In genomic region chr19:52007805-52008557, GRCh38 we compare ENCODE assay signal across 1 cellular context.
A peak's percentile ranks its signal among the peaks of the same experiment; 100 is the strongest.
TF ChIP-seq lines count a peak whose summit lies in the region.

Gene ZNF615 (minus strand): TSS chr19:52008211. CDS start chr19:52003711, 4,500 bp downstream.

TF ChIP-seq in K562, 482 proteins besides CTCF, POLR2A, EP300 and RAD21 (continued from another document and continues in another):
- no peak for TF ChIP-seq RCOR1 (IDR thresholded peaks at IDR 0.05; ENCODE audit: borderline replicate concordance in 1 of 2, low read depth in 2 of 2, low read length in 2 of 2)
- TF ChIP-seq KHSRP (IDR thresholded peaks at IDR 0.05): no peak
- no peak for TF ChIP-seq ZNF444 (CRISPR knock-in tag; IDR thresholded peaks at IDR 0.05)
- TF ChIP-seq, protein P1, sequence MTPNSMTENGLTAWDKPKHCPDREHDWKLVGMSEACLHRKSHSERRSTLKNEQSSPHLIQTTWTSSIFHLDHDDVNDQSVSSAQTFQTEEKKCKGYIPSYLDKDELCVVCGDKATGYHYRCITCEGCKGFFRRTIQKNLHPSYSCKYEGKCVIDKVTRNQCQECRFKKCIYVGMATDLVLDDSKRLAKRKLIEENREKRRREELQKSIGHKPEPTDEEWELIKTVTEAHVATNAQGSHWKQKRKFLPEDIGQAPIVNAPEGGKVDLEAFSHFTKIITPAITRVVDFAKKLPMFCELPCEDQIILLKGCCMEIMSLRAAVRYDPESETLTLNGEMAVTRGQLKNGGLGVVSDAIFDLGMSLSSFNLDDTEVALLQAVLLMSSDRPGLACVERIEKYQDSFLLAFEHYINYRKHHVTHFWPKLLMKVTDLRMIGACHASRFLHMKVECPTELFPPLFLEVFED (CRISPR knock-in tag; conservative IDR thresholded peaks at IDR 0.05): no peak
- TF ChIP-seq ASH1L (IDR thresholded peaks at IDR 0.05; ENCODE audit: borderline replicate concordance, low read depth, partially characterized antibody): no peak
- TF ChIP-seq SRSF7 (optimal IDR thresholded peaks at IDR 0.05; ENCODE audit: low read depth, low read length): no peak
- TF ChIP-seq, protein P2, sequence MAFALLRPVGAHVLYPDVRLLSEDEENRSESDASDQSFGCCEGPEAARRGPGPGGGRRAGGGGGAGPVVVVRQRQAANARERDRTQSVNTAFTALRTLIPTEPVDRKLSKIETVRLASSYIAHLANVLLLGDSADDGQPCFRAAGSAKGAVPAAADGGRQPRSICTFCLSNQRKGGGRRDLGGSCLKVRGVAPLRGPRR (CRISPR knock-in tag; IDR thresholded peaks at IDR 0.05): no peak
- TF ChIP-seq IRF2 (CRISPR knock-in tag; IDR thresholded peaks at IDR 0.05): no peak
- no peak for TF ChIP-seq DEAF1 (CRISPR knock-in tag; IDR thresholded peaks at IDR 0.05)
- TF ChIP-seq DLX4 (CRISPR knock-in tag; IDR thresholded peaks at IDR 0.05): no peak
- no peak for TF ChIP-seq CEBPG (CRISPR knock-in tag; IDR thresholded peaks at IDR 0.05)
- no peak for TF ChIP-seq CEBPG (tag; conservative IDR thresholded peaks at IDR 0.05 in 1 of 2, IDR thresholded peaks at IDR 0.05 in 1 of 2)
- no peak for TF ChIP-seq RBM39 (optimal IDR thresholded peaks at IDR 0.05; ENCODE audit: low read depth, low read length)
- no peak for TF ChIP-seq HDAC6 (IDR thresholded peaks at IDR 0.05; ENCODE audit: low read depth, low read length)
- no peak for TF ChIP-seq ZSCAN32 (CRISPR knock-in tag; IDR thresholded peaks at IDR 0.05)
- 0 out of 2 replicates have a peak, but pooled peaks have one; percentile 20 for TF ChIP-seq ZFX (CRISPR knock-in tag; IDR thresholded peaks at IDR 0.05)
- no peak for TF ChIP-seq HIVEP1 (CRISPR knock-in tag; IDR thresholded peaks at IDR 0.05)
- no peak for TF ChIP-seq FOXJ3 (CRISPR knock-in tag; IDR thresholded peaks at IDR 0.05)
- no peak for TF ChIP-seq ZNF696 (CRISPR knock-in tag; conservative IDR thresholded peaks at IDR 0.05)
- TF ChIP-seq SRF (CRISPR knock-in tag; IDR thresholded peaks at IDR 0.05): no peak
- TF ChIP-seq BRD9 (IDR thresholded peaks at IDR 0.05; ENCODE audit: low read depth, partially characterized antibody): no peak
- TF ChIP-seq ZBTB12 (CRISPR knock-in tag; IDR thresholded peaks at IDR 0.05): no peak
- no peak for TF ChIP-seq SREBF1 (IDR thresholded peaks at IDR 0.05; ENCODE audit: borderline replicate concordance, low read depth, low read length)
- peak; percentile 27; the same call in 1 of the 2 replicates for TF ChIP-seq ARID1B (IDR thresholded peaks at IDR 0.05)
- TF ChIP-seq CCAR2 (IDR thresholded peaks at IDR 0.05; ENCODE audit: low read depth, low read length): no peak
- no peak; the same call in 1 of the 2 replicates for TF ChIP-seq KLF13 (tag; IDR thresholded peaks at IDR 0.05; ENCODE audit: borderline replicate concordance, low read depth)
- TF ChIP-seq BCL6 (CRISPR knock-in tag; IDR thresholded peaks at IDR 0.05): no peak
- TF ChIP-seq TAF15 (IDR thresholded peaks at IDR 0.05; ENCODE audit: low read depth, low read length): no peak
- TF ChIP-seq, protein P3, sequence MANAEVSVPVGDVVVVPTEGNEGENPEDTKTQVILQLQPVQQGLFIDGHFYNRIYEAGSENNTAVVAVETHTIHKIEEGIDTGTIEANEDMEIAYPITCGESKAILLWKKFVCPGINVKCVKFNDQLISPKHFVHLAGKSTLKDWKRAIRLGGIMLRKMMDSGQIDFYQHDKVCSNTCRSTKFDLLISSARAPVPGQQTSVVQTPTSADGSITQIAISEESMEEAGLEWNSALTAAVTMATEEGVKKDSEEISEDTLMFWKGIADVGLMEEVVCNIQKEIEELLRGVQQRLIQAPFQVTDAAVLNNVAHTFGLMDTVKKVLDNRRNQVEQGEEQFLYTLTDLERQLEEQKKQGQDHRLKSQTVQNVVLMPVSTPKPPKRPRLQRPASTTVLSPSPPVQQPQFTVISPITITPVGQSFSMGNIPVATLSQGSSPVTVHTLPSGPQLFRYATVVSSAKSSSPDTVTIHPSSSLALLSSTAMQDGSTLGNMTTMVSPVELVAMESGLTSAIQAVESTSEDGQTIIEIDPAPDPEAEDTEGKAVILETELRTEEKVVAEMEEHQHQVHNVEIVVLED (CRISPR knock-in tag; IDR thresholded peaks at IDR 0.05): peak; percentile 47; the same call in 1 of the 2 replicates
- no peak for TF ChIP-seq CBFB (CRISPR knock-in tag; IDR thresholded peaks at IDR 0.05)
- no peak for TF ChIP-seq ZKSCAN8 (CRISPR knock-in tag; IDR thresholded peaks at IDR 0.05)
- no peak for TF ChIP-seq ZFP1 (CRISPR knock-in tag; IDR thresholded peaks at IDR 0.05)
- TF ChIP-seq RBFOX2 (IDR thresholded peaks at IDR 0.05; ENCODE audit: low read depth, low read length): peak; percentile 73
- no peak for TF ChIP-seq EGR1 (conservative IDR thresholded peaks at IDR 0.05)
- TF ChIP-seq ZNF197 (CRISPR knock-in tag; IDR thresholded peaks at IDR 0.05; ENCODE audit: low read depth): peak; percentile 94
- no peak for TF ChIP-seq RBM15 (IDR thresholded peaks at IDR 0.05; ENCODE audit: insufficient read depth, low read length)
- TF ChIP-seq ZKSCAN3 (CRISPR knock-in tag; IDR thresholded peaks at IDR 0.05): no peak
- TF ChIP-seq SMARCA4 (IDR thresholded peaks at IDR 0.05): no peak
- TF ChIP-seq LEF1 (IDR thresholded peaks at IDR 0.05): no peak
- no peak for TF ChIP-seq MTF1 (CRISPR knock-in tag; IDR thresholded peaks at IDR 0.05; ENCODE audit: borderline replicate concordance)
- peak; percentile 85 to 88 for TF ChIP-seq NRF1 (conservative IDR thresholded peaks at IDR 0.05 in 1 of 2, IDR thresholded peaks at IDR 0.05 in 1 of 2)
- TF ChIP-seq, protein P4, sequence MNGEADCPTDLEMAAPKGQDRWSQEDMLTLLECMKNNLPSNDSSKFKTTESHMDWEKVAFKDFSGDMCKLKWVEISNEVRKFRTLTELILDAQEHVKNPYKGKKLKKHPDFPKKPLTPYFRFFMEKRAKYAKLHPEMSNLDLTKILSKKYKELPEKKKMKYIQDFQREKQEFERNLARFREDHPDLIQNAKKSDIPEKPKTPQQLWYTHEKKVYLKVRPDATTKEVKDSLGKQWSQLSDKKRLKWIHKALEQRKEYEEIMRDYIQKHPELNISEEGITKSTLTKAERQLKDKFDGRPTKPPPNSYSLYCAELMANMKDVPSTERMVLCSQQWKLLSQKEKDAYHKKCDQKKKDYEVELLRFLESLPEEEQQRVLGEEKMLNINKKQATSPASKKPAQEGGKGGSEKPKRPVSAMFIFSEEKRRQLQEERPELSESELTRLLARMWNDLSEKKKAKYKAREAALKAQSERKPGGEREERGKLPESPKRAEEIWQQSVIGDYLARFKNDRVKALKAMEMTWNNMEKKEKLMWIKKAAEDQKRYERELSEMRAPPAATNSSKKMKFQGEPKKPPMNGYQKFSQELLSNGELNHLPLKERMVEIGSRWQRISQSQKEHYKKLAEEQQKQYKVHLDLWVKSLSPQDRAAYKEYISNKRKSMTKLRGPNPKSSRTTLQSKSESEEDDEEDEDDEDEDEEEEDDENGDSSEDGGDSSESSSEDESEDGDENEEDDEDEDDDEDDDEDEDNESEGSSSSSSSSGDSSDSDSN (IDR thresholded peaks at IDR 0.05; ENCODE audit: borderline replicate concordance in 1 of 2, low read depth in 2 of 2, low read length in 2 of 2): no peak
- no peak for TF ChIP-seq NKRF (IDR thresholded peaks at IDR 0.05; ENCODE audit: borderline replicate concordance)
- peak; percentile 68 for TF ChIP-seq CXXC5 (CRISPR knock-in tag; IDR thresholded peaks at IDR 0.05)
- no peak for TF ChIP-seq ZNF324 (CRISPR knock-in tag; IDR thresholded peaks at IDR 0.05)
- no peak for TF ChIP-seq MXD1 (CRISPR knock-in tag; IDR thresholded peaks at IDR 0.05; ENCODE audit: borderline replicate concordance, poor library complexity, severe bottlenecking)
- TF ChIP-seq MCM3 (IDR thresholded peaks at IDR 0.05): no peak
- TF ChIP-seq, protein P5, sequence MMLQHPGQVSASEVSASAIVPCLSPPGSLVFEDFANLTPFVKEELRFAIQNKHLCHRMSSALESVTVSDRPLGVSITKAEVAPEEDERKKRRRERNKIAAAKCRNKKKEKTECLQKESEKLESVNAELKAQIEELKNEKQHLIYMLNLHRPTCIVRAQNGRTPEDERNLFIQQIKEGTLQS (IDR thresholded peaks at IDR 0.05): no peak
- TF ChIP-seq, protein P5 (CRISPR knock-in tag; conservative IDR thresholded peaks at IDR 0.05): no peak
- peak; percentile 69; the same call in 1 of the 2 replicates for TF ChIP-seq ZNF584 (CRISPR knock-in tag; IDR thresholded peaks at IDR 0.05; ENCODE audit: low read depth)
- no peak for TF ChIP-seq SMAD3 (CRISPR knock-in tag; conservative IDR thresholded peaks at IDR 0.05)
- no peak for TF ChIP-seq NR0B1 (IDR thresholded peaks at IDR 0.05; ENCODE audit: partially characterized antibody)
- no peak for TF ChIP-seq NCOR1 (IDR thresholded peaks at IDR 0.05)
- no peak for TF ChIP-seq ARNT (IDR thresholded peaks at IDR 0.05)
- no peak for TF ChIP-seq FOXO4 (CRISPR knock-in tag; IDR thresholded peaks at IDR 0.05)
- TF ChIP-seq ZNF263 (CRISPR knock-in tag; IDR thresholded peaks at IDR 0.05; ENCODE audit: borderline replicate concordance): no peak
- TF ChIP-seq CHD1 (IDR thresholded peaks at IDR 0.05; ENCODE audit: low read length): no peak
- TF ChIP-seq TRIM28 (IDR thresholded peaks at IDR 0.05): no peak
- no peak for TF ChIP-seq NELFE (IDR thresholded peaks at IDR 0.05; ENCODE audit: insufficient read depth, insufficient read length)
- TF ChIP-seq MTA3 (IDR thresholded peaks at IDR 0.05; ENCODE audit: borderline replicate concordance): peak; percentile 75; the same call in 1 of the 2 replicates
- TF ChIP-seq NCOA6 (IDR thresholded peaks at IDR 0.05): no peak
- TF ChIP-seq GTF2E2 (tag; IDR thresholded peaks at IDR 0.05): no peak
- no peak for TF ChIP-seq HMGN3 (IDR thresholded peaks at IDR 0.05; ENCODE audit: borderline replicate concordance, extremely low read depth, insufficient read length, low read depth, low read length)
